8 cellular contexts compared by ENCODE assay signal in the genomic region with DNA sequence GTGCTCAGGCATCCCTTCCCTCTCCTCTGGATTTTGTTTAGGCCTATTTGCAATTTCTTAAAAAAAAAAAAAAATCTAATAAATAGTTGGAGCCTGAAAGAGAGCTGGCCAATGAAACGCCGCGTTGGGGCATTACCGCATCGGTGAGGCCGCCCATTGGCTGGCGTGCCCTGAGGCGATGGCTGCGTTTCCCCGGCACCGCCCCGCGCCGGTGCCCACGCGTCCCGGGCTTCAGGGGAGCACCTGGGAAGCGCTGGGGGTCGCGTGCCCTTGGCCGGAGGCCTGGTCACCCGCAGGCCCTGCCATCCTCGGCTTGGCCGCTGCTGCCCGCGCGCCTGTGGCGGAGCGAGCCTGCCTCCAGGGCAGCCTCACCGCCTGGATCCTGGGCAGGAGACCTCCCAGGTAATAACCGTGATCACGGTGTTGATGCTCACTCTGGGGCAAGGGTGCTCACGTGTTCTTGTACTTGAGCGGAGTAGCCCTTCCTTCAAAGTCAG.
DNase-seq lines count a peak whose midpoint lies in the region; ATAC-seq and TF ChIP-seq lines count a peak whose summit lies in the region.

No MANE protein-coding gene starts in this region.

- H3K9ac ChIP-seq in trophoblast cell (ENCODE audit: low read length): peak overlapping the region; percentile 45

- ATAC-seq in Right ventricle myocardium superior (ENCODE audit: poor library complexity): peak; percentile 95

- H3K27ac ChIP-seq in trophoblast cell (ENCODE audit: low read depth, low read length) (no peak overlapping the region), testis (no peak overlapping the region)

- DNase-seq in NCI-H1436 (lab: John Stamatoyannopoulos, UW) (peak; percentile 30), NCI-H1436 treated with DMSO at 0.1 percent for 48 hours (lab: John Stamatoyannopoulos, UW) (no peak), NCI-H526 (lab: John Stamatoyannopoulos, UW) (peak; percentile 2 to 67), activated gamma-delta T cell treated with Interleukin-2 at 50 U/mL for 16 hours (peak; percentile 42), Right ventricle myocardium superior (peak; percentile 72), trophoblast cell (peak in 1 of 2 donors; percentile 18), testis (peak; percentile 88), HuH-7.5 (ENCODE audit: low spot score) (no peak)

- intact Hi-C loops in Right ventricle myocardium superior (cut with DNase I): no loop called here
- intact Hi-C loops in testis (cut with DNase I; ENCODE audit: low total_unique reads): no loop called here

- H2AK5ac ChIP-seq in trophoblast cell (ENCODE audit: low read length): no peak overlapping the region

- H3K18ac ChIP-seq in trophoblast cell (ENCODE audit: low read length): no peak overlapping the region

- TF ChIP-seq CTCF in testis (IDR thresholded peaks at IDR 0.05): no peak

- H3K4me1 ChIP-seq in trophoblast cell (ENCODE audit: control insufficient read depth in 1 of 2, insufficient read depth in 2 of 2, low read length in 2 of 2) (peaks cover 0 to 9% of the 10 kb centered on the region in 2 experiments), testis (no peaks in the 10 kb centered on the region)

- peak overlapping the region; percentile 63 for H3K4me3 ChIP-seq in trophoblast cell (ENCODE audit: low read depth, low read length)
- H3K4me3 ChIP-seq in testis: peak overlapping the region; percentile 31 to 60

- no peak overlapping the region for H4K8ac ChIP-seq in trophoblast cell (ENCODE audit: low read depth, low read length)

- H3K23ac ChIP-seq in trophoblast cell (ENCODE audit: low read length): no peak overlapping the region

- H3K36me3 ChIP-seq in trophoblast cell (ENCODE audit: control insufficient read depth in 1 of 2, insufficient read depth in 2 of 2, low read length in 2 of 2) (no peaks in the 10 kb centered on the region), testis (ENCODE audit: low read depth, missing control alignments) (no peaks in the 10 kb centered on the region)

- H3K4me2 ChIP-seq in trophoblast cell (ENCODE audit: low read length): peak overlapping the region; percentile 70

- no peak overlapping the region for H4K91ac ChIP-seq in trophoblast cell (ENCODE audit: low read depth, low read length)

- WGBS in trophoblast cell (ENCODE audit: extremely low coverage, insufficient coverage, insufficient read length): no CpG with 5 or more reads among the region's 34 CpGs
- 3 to 4% methylated on average over 20 to 34 of the region's 34 CpGs for WGBS in testis, 2 donors

- no peak overlapping the region for H4K12ac ChIP-seq in trophoblast cell (ENCODE audit: low read depth, low read length)

- TF ChIP-seq POLR2A in testis (IDR thresholded peaks at IDR 0.05): no peak

- H2AFZ ChIP-seq in trophoblast cell (ENCODE audit: insufficient read depth, low read length, poor library complexity): no peak overlapping the region

- H3K9me3 ChIP-seq in trophoblast cell (ENCODE audit: insufficient read depth, low read depth, low read length): peaks cover 10% of the 10 kb centered on the region
- H3K9me3 ChIP-seq in testis: no peaks in the 10 kb centered on the region

- no peak overlapping the region for H3K14ac ChIP-seq in trophoblast cell (ENCODE audit: low read length)

- no peak overlapping the region for H2BK12ac ChIP-seq in trophoblast cell (ENCODE audit: low read length)

- H3K4ac ChIP-seq in trophoblast cell (ENCODE audit: low read depth, low read length): no peak overlapping the region

- no peaks in the 10 kb centered on the region for H3K79me1 ChIP-seq in trophoblast cell (ENCODE audit: low read length)

- H3K27me3 ChIP-seq in trophoblast cell (ENCODE audit: insufficient read depth, low read length): peaks cover 23% of the 10 kb centered on the region
- no peaks in the 10 kb centered on the region for H3K27me3 ChIP-seq in testis

- H2BK5ac ChIP-seq in trophoblast cell (ENCODE audit: low read depth, low read length, poor library complexity): no peak overlapping the region

- H2BK120ac ChIP-seq in trophoblast cell (ENCODE audit: insufficient read depth, low read length, poor library complexity): no peak overlapping the region

- no peaks in the 10 kb centered on the region for H3K79me2 ChIP-seq in trophoblast cell (ENCODE audit: control insufficient read depth, insufficient read depth, low read length, poor library complexity)

Comparison
In these comparisons a context has a peak if more than half of its experiments do, and no peak if none do; other contexts are left out.
1. DNase-seq: peak in NCI-H1436 (single experiment), NCI-H526 (2 of 2), activated gamma-delta T cell treated with Interleukin-2 at 50 U/mL for 16 hours (single experiment), Right ventricle myocardium superior (single experiment) and testis (single experiment); none in NCI-H1436 treated with DMSO at 0.1 percent for 48 hours (single experiment) and HuH-7.5 (single experiment).